8 cellular contexts compared by ENCODE assay signal in the genomic region with DNA sequence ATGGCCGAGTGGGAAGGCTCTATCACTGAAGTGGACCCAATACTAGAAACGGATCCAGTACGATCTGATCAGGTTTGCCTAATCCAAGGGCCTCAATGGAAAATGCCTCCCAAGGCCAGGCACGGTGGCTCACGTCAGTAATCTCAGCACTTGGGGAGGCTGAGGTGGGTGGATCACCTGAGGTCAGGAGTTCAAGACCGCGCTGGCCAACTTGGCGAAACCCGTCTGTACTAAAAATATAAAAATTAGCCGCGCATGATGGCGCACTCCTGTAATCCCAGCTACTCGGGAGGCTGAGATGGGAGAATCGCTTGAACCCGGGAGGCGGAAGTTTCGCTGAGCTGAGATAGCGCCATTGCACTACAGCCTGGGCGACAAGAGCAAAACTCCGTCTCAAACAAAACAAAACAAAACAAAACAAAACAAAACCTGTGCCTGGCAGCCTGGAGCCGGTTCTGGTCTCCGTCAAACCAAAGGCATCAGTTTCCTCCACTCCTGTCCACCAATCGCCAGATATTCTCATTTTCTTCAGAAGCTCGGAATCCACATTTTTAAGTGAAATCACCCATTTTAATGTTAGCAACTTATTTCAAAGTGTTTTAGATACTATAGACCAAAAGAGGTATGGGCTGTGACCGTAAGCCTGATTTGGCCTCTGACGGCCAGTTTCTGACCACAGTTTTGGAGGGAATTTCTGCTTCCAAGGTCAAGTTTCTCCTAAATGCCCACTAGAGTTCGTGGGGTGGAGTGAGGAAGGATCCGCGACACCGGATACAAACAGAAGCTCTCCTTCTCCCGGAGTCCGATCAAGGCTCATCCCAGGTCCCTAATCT. TPM values are rescaled to one million over a fixed set of nuclear protein-coding genes. Genes with fewer than 3 reads are reported as not detected.
DNase-seq lines count a peak whose midpoint lies in the region; ATAC-seq and TF ChIP-seq lines count a peak whose summit lies in the region.

No MANE protein-coding gene starts in this region.

- no peaks in the 10 kb centered on the region for H3K36me3 ChIP-seq in DOHH2 (ENCODE audit: control insufficient read depth, low read length)
- no peaks in the 10 kb centered on the region for H3K36me3 ChIP-seq in Peyer's patch
- H3K36me3 ChIP-seq in parathyroid adenoma (ENCODE audit: control insufficient read depth, insufficient read depth, low read length) = no peaks in the 10 kb centered on the region

- H3K4me3 ChIP-seq in DOHH2 (ENCODE audit: low read length) (peak overlapping the region; percentile 77), Peyer's patch (peak overlapping the region; percentile 48 to 56 (median 53)), epithelial cell of proximal tubule (ENCODE audit: low read depth, low read length) (peak overlapping the region; percentile 58), parathyroid adenoma (ENCODE audit: low read depth, low read length) (peak overlapping the region; percentile 62)

- no peaks in the 10 kb centered on the region for H3K9me2 ChIP-seq in DOHH2 (replicated peaks; ENCODE audit: control insufficient read depth, low read length)

- peak; percentile 25 for TF ChIP-seq CTCF in DOHH2 (IDR thresholded peaks at IDR 0.05; ENCODE audit: low read depth, low read length, poor library complexity, severe bottlenecking)
- no peak for TF ChIP-seq CTCF in Peyer's patch (IDR thresholded peaks at IDR 0.05)
- no peak for TF ChIP-seq CTCF in epithelial cell of proximal tubule (conservative IDR thresholded peaks at IDR 0.05; ENCODE audit: low read depth, low read length)
- no peak for TF ChIP-seq CTCF in parathyroid adenoma (IDR thresholded peaks at IDR 0.05)

- H3K4me1 ChIP-seq in DOHH2 (ENCODE audit: control insufficient read depth, low read length) (peaks cover 21% of the 10 kb centered on the region), Peyer's patch (peaks cover 0 to 18% (median 2%) of the 10 kb centered on the region in 4 donors), parathyroid adenoma (peaks cover 6% of the 10 kb centered on the region)

- no peaks in the 10 kb centered on the region for H3K9me3 ChIP-seq in DOHH2 (ENCODE audit: control insufficient read depth, insufficient read depth, low read length)
- no peaks in the 10 kb centered on the region for H3K9me3 ChIP-seq in Peyer's patch
- no peaks in the 10 kb centered on the region for H3K9me3 ChIP-seq in parathyroid adenoma (ENCODE audit: control insufficient read depth, low read length)

- H3K27me3 ChIP-seq in DOHH2 (ENCODE audit: control insufficient read depth, low read length) (no peaks in the 10 kb centered on the region), Peyer's patch (no peaks in the 10 kb centered on the region), parathyroid adenoma (ENCODE audit: control insufficient read depth, insufficient read depth, low read length) (no peaks in the 10 kb centered on the region)

- H2AFZ ChIP-seq in parathyroid adenoma = peak overlapping the region; percentile 81

- no peak for TF ChIP-seq POLR2A in Peyer's patch (IDR thresholded peaks at IDR 0.05)

- H3K79me2 ChIP-seq in DOHH2 (ENCODE audit: control insufficient read depth, low read length) (peaks cover 3% of the 10 kb centered on the region; the same call in 1 of the 2 replicates), parathyroid adenoma (no peaks in the 10 kb centered on the region)

- DNase-seq in Peyer's patch = peak in 1 of 3 donors; percentile 44
- DNase-seq in epithelial cell of proximal tubule (ENCODE audit: low read depth) = no peak
- DNase-seq in H4 (ENCODE audit: low spot score) = no peak
- no peak for DNase-seq in hepatic stellate cell (ENCODE audit: low spot score)
- DNase-seq in KBM-7 = no peak

- H3K4me2 ChIP-seq in DOHH2 (ENCODE audit: low read length) (peak overlapping the region; percentile 71), parathyroid adenoma (ENCODE audit: low read length) (peak overlapping the region; percentile 71)

- no peak overlapping the region for H3K9ac ChIP-seq in parathyroid adenoma

- no peak for ATAC-seq in GM21737 (IDR thresholded peaks at IDR 0.05; ENCODE audit: unreplicated experiment)

- in situ Hi-C loops in KBM-7 (cut with MboI; ENCODE audit: low pct_unique_long_range_greater_than_20kb, low sequenced_read_pairs) = no loop called here

- H4K20me1 ChIP-seq in DOHH2 (ENCODE audit: control insufficient read depth, insufficient read depth, low read depth, low read length) = no peaks in the 10 kb centered on the region

- no peaks in the 10 kb centered on the region for H3F3A ChIP-seq in DOHH2 (ENCODE audit: control insufficient read depth, insufficient read depth)

- no peak overlapping the region for H3K27ac ChIP-seq in DOHH2 (ENCODE audit: low read depth, low read length)
- peak overlapping the region; percentile 79 to 86 (median 81) for H3K27ac ChIP-seq in Peyer's patch
- H3K27ac ChIP-seq in parathyroid adenoma = no peak overlapping the region

RNA-seq across cellular contexts. Expression of gene NQO1, which starts 0.7 kb away (rescaled TPM):
- 100 to 1,000 TPM in 3 of 4 donors, 10 to 100 TPM in 1; 42.4 to 311 (median 144) TPM for total RNA-seq in Peyer's patch
- 133 and 135 TPM in 2 replicates for total RNA-seq in epithelial cell of proximal tubule
- 2,318 and 2,447 TPM in 2 replicates for total RNA-seq in H4 (2014; rRNA removed; shearing (Covaris generic))

RNA-seq across cellular contexts. Expression of gene NOB1, which starts 29.0 kb away (rescaled TPM):
- total RNA-seq in Peyer's patch (10 to 100 TPM; 13.5 to 37.1 (median 27.7) TPM), epithelial cell of proximal tubule (32.2 and 45.7 TPM in 2 replicates)
- total RNA-seq in H4 (2014; rRNA removed; shearing (Covaris generic)) = 13.3 and 20.2 TPM in 2 replicates

RNA-seq across cellular contexts. Expression of gene WWP2, which starts 36.4 kb away (rescaled TPM):
- total RNA-seq in Peyer's patch = 100 to 1,000 TPM in 3 of 4 donors, 10 to 100 TPM in 1; 93.5 to 199 (median 111) TPM
- total RNA-seq in epithelial cell of proximal tubule = 16.9 and 26.0 TPM in 2 replicates
- 12.6 and 15.1 TPM in 2 replicates for total RNA-seq in H4 (2014; rRNA removed; shearing (Covaris generic))

Comparison
In these comparisons a context has a peak if more than half of its experiments do, and no peak if none do; other contexts are left out.
1. H3K27ac ChIP-seq: peak in Peyer's patch (4 of 4); none in DOHH2 (single experiment) and parathyroid adenoma (single experiment).
2. Peak in every context shown above with its lines, with median percentiles within 50 percentile points of each other: H3K4me3 ChIP-seq.